In genomic region chr1:9825101-9826074, GRCh38 we compare ENCODE assay signal across 8 cellular contexts. TPM values are rescaled to one million over a fixed set of nuclear protein-coding genes. Genes with fewer than 3 reads are reported as not detected.
DNase-seq lines count a peak whose midpoint lies in the region; ATAC-seq, FAIRE-seq and TF ChIP-seq lines count a peak whose summit lies in the region.

No MANE protein-coding gene starts in this region.

- no peaks in the 10 kb centered on the region for H3K27me3 Mint-ChIP-seq in T-helper 17 cell
- peaks cover 3 to 8% (median 6%) of the 10 kb centered on the region in 3 donors for H3K27me3 Mint-ChIP-seq in immature natural killer cell (ENCODE audit: low read depth in 3 of 3)

- H3K4me3 ChIP-seq in bronchial epithelial cell (ENCODE audit: low read depth, low read length) = no peak overlapping the region

- ATAC-seq in T-helper 17 cell = peak; percentile 31

- TF ChIP-seq CTCF in bronchial epithelial cell (IDR thresholded peaks at IDR 0.05; ENCODE audit: insufficient read depth, low read length, severe bottlenecking) = no peak

- H3K4me3 Mint-ChIP-seq in T-helper 17 cell (peak overlapping the region; percentile 79), immature natural killer cell (peak overlapping the region; percentile 54 to 80 (median 69))

- peaks cover 28% of the 10 kb centered on the region for H3K4me1 Mint-ChIP-seq in T-helper 17 cell
- H3K4me1 Mint-ChIP-seq in immature natural killer cell = peaks cover 33 to 42% of the 10 kb centered on the region in 2 donors

- H3K9me3 Mint-ChIP-seq in immature natural killer cell = no peaks in the 10 kb centered on the region

- H3K27ac Mint-ChIP-seq in T-helper 17 cell (peak overlapping the region; percentile 57), immature natural killer cell (peak overlapping the region; percentile 71 to 92 (median 83))

- FAIRE-seq in bronchial epithelial cell (lab: Jason Lieb, UNC) = peak; percentile 99

- DNase-seq in DMS153 treated with DMSO at 0.1 percent for 48 hours (lab: John Stamatoyannopoulos, UW; ENCODE audit: unreplicated experiment) (peak; percentile 68), Kasumi-1 (lab: John Stamatoyannopoulos, UW) (peak; percentile 68 to 74), T-helper 17 cell (peak in 1 of 3 donors; percentile 28), bronchial epithelial cell (ENCODE audit: low read depth) (peak; percentile 99), immature natural killer cell (peak; percentile 33 to 42 (median 37)), cortex of kidney (lab: John Stamatoyannopoulos, UW) (no peak), NCI-H1694 treated with DMSO at 0.1 percent for 48 hours (lab: John Stamatoyannopoulos, UW) (no peak)
- DNase-seq in stimulated activated CD4-positive, alpha-beta T cell treated with anti-CD3 and anti-CD28 coated beads, Interleukin-2, amount 100 ng/mL, for 24 hours = peak; percentile 38 to 46

- H3K27me3 ChIP-seq in bronchial epithelial cell (ENCODE audit: control insufficient read depth, insufficient read depth, low read length) = no peaks in the 10 kb centered on the region

- no peaks in the 10 kb centered on the region for H3K9me3 ChIP-seq in T-helper 17 cell (ENCODE audit: control insufficient read depth, low read length, poor library complexity, severe bottlenecking)

- H3K36me3 ChIP-seq in bronchial epithelial cell (ENCODE audit: control insufficient read depth, insufficient read depth, low read length) = no peaks in the 10 kb centered on the region

- no peaks in the 10 kb centered on the region for H3K36me3 Mint-ChIP-seq in T-helper 17 cell (ENCODE audit: low read depth)
- no peaks in the 10 kb centered on the region for H3K36me3 Mint-ChIP-seq in immature natural killer cell

RNA-seq across cellular contexts. Expression of gene CLSTN1, which starts 1.6 kb away (rescaled TPM):
- total RNA-seq in T-helper 17 cell = 10 to 100 TPM; 86.3 to 91.5 TPM
- 131 and 142 TPM in 2 replicates for total RNA-seq in bronchial epithelial cell
- polyA plus RNA-seq in immature natural killer cell = 10 to 100 TPM in 2 of 3 donors, 1 to 10 TPM in 1; 7.4 to 35.7 (median 11.0) TPM

Comparison
In these comparisons a context has a peak if more than half of its experiments do, and no peak if none do; other contexts are left out.
1. DNase-seq: peak in DMS153 treated with DMSO at 0.1 percent for 48 hours (single experiment), Kasumi-1 (2 of 2), bronchial epithelial cell (single experiment), immature natural killer cell (3 of 3) and stimulated activated CD4-positive, alpha-beta T cell treated with anti-CD3 and anti-CD28 coated beads, Interleukin-2, amount 100 ng/mL, for 24 hours (2 of 2); none in cortex of kidney (single experiment) and NCI-H1694 treated with DMSO at 0.1 percent for 48 hours (single experiment).